9 cellular contexts compared by ENCODE assay signal in the genomic region with DNA sequence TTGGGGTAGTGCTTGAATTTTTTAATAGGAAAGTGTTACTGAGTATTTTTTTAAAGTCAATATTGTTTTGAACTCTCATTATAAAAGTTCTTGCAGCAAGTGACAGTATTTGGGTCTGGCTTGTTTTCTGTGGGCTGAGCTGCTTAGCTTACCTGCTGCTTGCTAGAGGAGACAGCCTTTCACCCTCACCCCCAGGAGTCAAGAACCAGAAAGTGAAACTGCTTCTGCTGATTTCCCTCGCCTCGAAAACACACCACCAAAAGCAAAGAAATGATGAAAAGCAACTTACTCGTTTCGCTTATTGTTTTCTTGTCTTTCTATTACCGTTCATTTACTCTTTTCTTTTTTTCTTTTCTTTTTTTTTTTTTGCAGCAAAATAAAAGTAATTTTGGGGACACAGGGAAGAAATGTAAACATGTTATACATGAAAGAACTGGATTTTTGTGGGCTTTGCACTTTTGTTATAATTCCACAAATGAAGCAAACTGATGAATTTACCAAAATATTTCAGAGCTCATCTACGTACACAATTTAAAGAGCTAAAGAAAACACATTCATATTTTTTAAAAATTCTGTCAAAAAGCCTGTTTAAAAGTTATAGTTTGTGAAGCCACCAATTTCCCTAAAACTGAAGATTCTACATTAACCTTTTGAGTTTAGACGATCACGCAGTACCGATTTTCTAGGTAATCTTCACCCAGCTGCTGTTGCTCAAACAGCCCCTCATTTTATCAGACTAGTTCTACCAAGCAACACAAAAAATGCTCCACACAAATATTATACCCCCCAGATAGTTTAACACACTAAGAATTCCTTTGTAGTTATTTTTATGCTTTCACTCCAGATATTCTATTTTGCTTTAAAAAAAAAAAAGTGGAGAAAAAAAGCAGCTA. TPM values are rescaled to one million over a fixed set of nuclear protein-coding genes. Genes with fewer than 3 reads are reported as not detected.
DNase-seq lines count a peak whose midpoint lies in the region; ATAC-seq and TF ChIP-seq lines count a peak whose summit lies in the region.
"Had no signal": no experiment of that assay in that cellular context is flagged by ENCODE, and none has a peak within 500 bp of the region (broad histone marks: within the 10 kb centered on the region; RNA-seq: fewer than 3 reads in every experiment).

No MANE protein-coding gene starts in this region.

- no peaks in the 10 kb centered on the region for H4K20me1 ChIP-seq in SU-DHL-6 (ENCODE audit: low read depth, low read length)

- no peaks in the 10 kb centered on the region for H3K79me2 ChIP-seq in SU-DHL-6 (ENCODE audit: insufficient read depth, low read length)

- no peak overlapping the region for H3K4me3 ChIP-seq in SU-DHL-6 (ENCODE audit: insufficient read depth, low read length, poor library complexity, severe bottlenecking)
- peak overlapping the region; percentile 21 to 59 for H3K4me3 ChIP-seq in duodenal mucosa (ENCODE audit: low read depth in 1 of 2, low read length in 2 of 2)
- peak overlapping the region; percentile 1 to 25 (median 13) for H3K4me3 ChIP-seq in stomach

- WGBS in stomach, 5 donors = 26 to 39% (median 32%) methylated on average over 9 of the region's 9 CpGs

- no peaks in the 10 kb centered on the region for H3F3A ChIP-seq in SU-DHL-6 (ENCODE audit: insufficient read depth)

- TF ChIP-seq POLR2A in stomach (IDR thresholded peaks at IDR 0.05) = no peak

- H3K4me2 ChIP-seq in SU-DHL-6 (ENCODE audit: low read depth, low read length, poor library complexity, severe bottlenecking) = peak overlapping the region; percentile 35

- H3K27ac ChIP-seq in SU-DHL-6 (ENCODE audit: low read depth, low read length) (no peak overlapping the region), duodenal mucosa (ENCODE audit: low read depth, low read length) (no peak overlapping the region), stomach (peak overlapping the region in 3 of 5 donors; percentile 16 to 62 (median 17))

- TF ChIP-seq CTCF in SU-DHL-6 (IDR thresholded peaks at IDR 0.05; ENCODE audit: insufficient read depth, low read length, poor library complexity, severe bottlenecking) = no peak
- no peak for TF ChIP-seq CTCF in stomach (IDR thresholded peaks at IDR 0.05)

- no peak overlapping the region for H2AFZ ChIP-seq in SU-DHL-6 (ENCODE audit: low read depth, low read length, severe bottlenecking)

- no peaks in the 10 kb centered on the region for H3K9me3 ChIP-seq in SU-DHL-6 (ENCODE audit: insufficient read depth, low read length)
- H3K9me3 ChIP-seq in duodenal mucosa (ENCODE audit: control insufficient read depth in 1 of 2, low read length in 2 of 2) = no peaks in the 10 kb centered on the region
- H3K9me3 ChIP-seq in stomach = no peaks in the 10 kb centered on the region

- intact Hi-C loops in stomach (cut with DNase I; ENCODE audit: low total_unique reads) = no loop called here

- H3K9me2 ChIP-seq in SU-DHL-6 (replicated peaks; ENCODE audit: insufficient read depth, low read length) = no peaks in the 10 kb centered on the region

- H3K36me3 ChIP-seq in SU-DHL-6 (ENCODE audit: low read length) = no peaks in the 10 kb centered on the region
- no peaks in the 10 kb centered on the region for H3K36me3 ChIP-seq in duodenal mucosa (ENCODE audit: control insufficient read depth in 1 of 2, insufficient read depth in 2 of 2, low read length in 2 of 2)
- no peaks in the 10 kb centered on the region for H3K36me3 ChIP-seq in stomach

- H3K9ac ChIP-seq in SU-DHL-6 (ENCODE audit: low read length) = no peak overlapping the region
- H3K9ac ChIP-seq in duodenal mucosa (ENCODE audit: low read depth in 1 of 2, low read length in 2 of 2) = peak overlapping the region; percentile 28 to 33

- DNase-seq in NK-92 treated with Interleukin-12 subunit alpha and Interleukin-12 subunit beta, amount 100 ng/mL, for 24 hours (lab: John Stamatoyannopoulos, UW) = peak; percentile 29
- DNase-seq in NK-92 (lab: John Stamatoyannopoulos, UW; ENCODE audit: unreplicated experiment) (no peak), stomach (no peak), putamen (ENCODE audit: low spot score) (no peak), NCI-H510A (lab: John Stamatoyannopoulos, UW) (no peak)

- no peak for ATAC-seq in HG02870 (IDR thresholded peaks at IDR 0.05; ENCODE audit: unreplicated experiment)

- no peak for TF ChIP-seq EP300 in stomach (IDR thresholded peaks at IDR 0.05)

- no peaks in the 10 kb centered on the region for H3K27me3 ChIP-seq in SU-DHL-6 (ENCODE audit: low read length)
- H3K27me3 ChIP-seq in duodenal mucosa (ENCODE audit: control insufficient read depth in 1 of 2, insufficient read depth in 2 of 2, low read length in 2 of 2) = peaks cover 0 to 3% of the 10 kb centered on the region in 2 donors
- H3K27me3 ChIP-seq in stomach = peaks cover 0 to 11% (median 0%) of the 10 kb centered on the region in 3 donors

- peaks cover 19 to 29% of the 10 kb centered on the region in 2 donors for H3K4me1 ChIP-seq in duodenal mucosa (ENCODE audit: control insufficient read depth in 1 of 2, insufficient read depth in 2 of 2, low read length in 2 of 2)
- peaks cover 17 to 42% (median 21%) of the 10 kb centered on the region in 4 donors for H3K4me1 ChIP-seq in stomach

RNA-seq across cellular contexts. Expression of a gene that starts 1.7 kb away (rescaled TPM):
- total RNA-seq in stomach = 10 to 100 TPM in 2 of 5 donors, 1 to 10 TPM in 2, not detected in 1; 3.1 to 11.6 (median 7.4) TPM
- polyA plus RNA-seq in stomach = 1 to 10 TPM in 1 of 3 donors, under 1 TPM in 2; 0.44 to 1.1 (median 0.55) TPM
- polyA plus RNA-seq: AG04450 had no signal

Comparison
In these comparisons a context has a peak if more than half of its experiments do, and no peak if none do; other contexts are left out.
1. H3K27ac ChIP-seq: peak in stomach (3 of 5); none in SU-DHL-6 (single experiment) and duodenal mucosa (single experiment).